ENCODE assay signal across 17 cellular contexts in genomic region chr12:93497456-93497855, GRCh38.
"Had no signal": no experiment of that assay in that cellular context is flagged by ENCODE, and none has a peak within 500 bp of the region (broad histone marks: within the 10 kb centered on the region; RNA-seq: fewer than 3 reads in every experiment).

No MANE protein-coding gene starts in this region.

- ATAC-seq: activated CD4-positive, CD25-positive, alpha-beta regulatory T cell treated with anti-CD3 and anti-CD28 coated beads, Interleukin-2, amount 50 U/mL, for 24 hours; body of pancreas; foreskin keratinocyte; heart left ventricle; sciatic nerve; stimulated activated naive B cell treated with anti-CD40 and anti-IgM and Interleukin-4, amounts not matched to agents 10 μg/mL and 1 μg/mL and 100 μg/mL, for 72 hours had no signal

- H3K27me3 Mint-ChIP-seq: stimulated activated naive B cell treated with anti-CD40 and anti-IgM and Interleukin-4, amounts not matched to agents 10 μg/mL and 1 μg/mL and 100 μg/mL, for 72 hours; type B pancreatic cell had no signal

- H3K4me3 ChIP-seq: body of pancreas, heart left ventricle, SJCRH30, spleen had no signal

- H3K27ac Mint-ChIP-seq: nephron; stimulated activated naive B cell treated with anti-CD40 and anti-IgM and Interleukin-4, amounts not matched to agents 10 μg/mL and 1 μg/mL and 100 μg/mL, for 72 hours; type B pancreatic cell had no signal

- H3K4me1 Mint-ChIP-seq: nephron had no signal

- H3K27ac ChIP-seq: body of pancreas, foreskin keratinocyte, heart left ventricle, SJCRH30, spleen had no signal

- H3K9me3 Mint-ChIP-seq: nephron; stimulated activated naive B cell treated with anti-CD40 and anti-IgM and Interleukin-4, amounts not matched to agents 10 μg/mL and 1 μg/mL and 100 μg/mL, for 72 hours; type B pancreatic cell had no signal

- H3K4me1 ChIP-seq: body of pancreas, foreskin keratinocyte, heart left ventricle, SJCRH30, spleen had no signal

- DNase-seq: activated CD8-positive, alpha-beta memory T cell treated with anti-CD3 and anti-CD28 coated beads for 24 hours; activated gamma-delta T cell; amniotic stem cell; body of pancreas; cerebellar nuclear complex; foreskin keratinocyte; heart left ventricle; SJCRH30; spleen; stimulated activated CD4-positive, alpha-beta T cell treated with anti-CD3 and anti-CD28 coated beads, Interleukin-1b, Interleukin-23, amount 100 ng/mL, for 48 hours; stimulated activated naive B cell treated with anti-CD40 and anti-IgM and Interleukin-4, amounts not matched to agents 10 μg/mL and 1 μg/mL and 100 μg/mL, for 72 hours; SW 1271 had no signal

- FAIRE-seq: endometrium had no signal

- H3K9me3 ChIP-seq: body of pancreas, heart left ventricle, spleen had no signal

- H3K4me3 Mint-ChIP-seq: nephron; stimulated activated naive B cell treated with anti-CD40 and anti-IgM and Interleukin-4, amounts not matched to agents 10 μg/mL and 1 μg/mL and 100 μg/mL, for 72 hours; type B pancreatic cell had no signal

- H3K27me3 ChIP-seq: body of pancreas, foreskin keratinocyte, heart left ventricle, SJCRH30, spleen had no signal
